Comparison of ENCODE assay signal across 22 cellular contexts in the genomic region with DNA sequence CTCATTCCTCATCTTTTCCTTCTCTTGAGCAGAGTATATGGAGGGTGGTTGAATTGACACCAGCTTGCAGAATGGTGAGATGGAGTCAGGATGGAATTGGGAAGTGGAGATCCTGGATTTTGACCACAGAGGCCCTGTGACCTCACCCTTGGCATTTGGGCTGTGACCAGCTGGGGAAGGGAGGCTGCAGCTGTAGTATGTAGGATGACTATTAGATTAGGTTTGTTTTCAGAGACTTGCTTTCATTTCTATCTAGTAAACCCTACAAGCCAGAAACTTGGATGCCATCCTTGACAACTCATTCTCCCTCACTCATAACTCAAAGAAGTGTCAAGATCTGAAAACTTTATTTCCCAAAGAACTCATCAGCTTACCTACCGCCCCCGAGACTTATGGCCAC. TPM values are rescaled to one million over a fixed set of nuclear protein-coding genes. Genes with fewer than 3 reads are reported as not detected.
DNase-seq lines count a peak whose midpoint lies in the region; ATAC-seq and TF ChIP-seq lines count a peak whose summit lies in the region.
"Had no signal": no experiment of that assay in that cellular context is flagged by ENCODE, and none has a peak within 500 bp of the region (broad histone marks: within the 10 kb centered on the region; RNA-seq: fewer than 3 reads in every experiment).

No MANE protein-coding gene starts in this region.

- H3K9me2 ChIP-seq in OCI-LY7 (ENCODE audit: insufficient read depth, low read length) (no peaks in the 10 kb centered on the region), PC-3 (replicated peaks; ENCODE audit: low read length) (no peaks in the 10 kb centered on the region)

- peaks cover 11% of the 10 kb centered on the region for H3K4me1 ChIP-seq in OCI-LY7 (ENCODE audit: insufficient read depth, low read length, poor library complexity, severe bottlenecking)
- no peaks in the 10 kb centered on the region for H3K4me1 ChIP-seq in gastrocnemius medialis
- H3K4me1 ChIP-seq in PC-3 (ENCODE audit: insufficient read depth, low read length): no peaks in the 10 kb centered on the region
- H3K4me1 ChIP-seq: BE2C, Caco-2 had no signal

- in situ Hi-C loops in gastrocnemius medialis (cut with MboI; ENCODE audit: low sequenced_read_pairs in 4 of 4): no loop called here

- H3K9me3 ChIP-seq in OCI-LY7 (ENCODE audit: low read length) (no peaks in the 10 kb centered on the region), gastrocnemius medialis (no peaks in the 10 kb centered on the region), PC-3 (ENCODE audit: low read length) (no peaks in the 10 kb centered on the region)
- H3K9me3 ChIP-seq: BE2C, Caco-2 had no signal

- H3K27me3 ChIP-seq in gastrocnemius medialis: peaks cover 3 to 13% (median 5%) of the 10 kb centered on the region in 3 donors
- peaks cover 33% of the 10 kb centered on the region; the same call in 1 of the 2 replicates for H3K27me3 ChIP-seq in PC-3 (ENCODE audit: low read length)

- no peak overlapping the region for H3K27ac ChIP-seq in OCI-LY7 (ENCODE audit: low read depth, low read length, poor library complexity, severe bottlenecking)
- no peak overlapping the region for H3K27ac ChIP-seq in gastrocnemius medialis
- H3K27ac ChIP-seq in PC-3 (ENCODE audit: low read length): no peak overlapping the region

- H3K4me2 ChIP-seq in OCI-LY7 (ENCODE audit: low read length): no peak overlapping the region
- no peak overlapping the region for H3K4me2 ChIP-seq in PC-3 (ENCODE audit: low read length)

- no peak overlapping the region for H2AFZ ChIP-seq in OCI-LY7 (ENCODE audit: low read length)
- no peak overlapping the region for H2AFZ ChIP-seq in PC-3 (ENCODE audit: low read length)

- H3K36me3 Mint-ChIP-seq in progenitor cell of endocrine pancreas (ENCODE audit: insufficient read depth): no peaks in the 10 kb centered on the region
- H3K36me3 Mint-ChIP-seq: T-cell had no signal

- POLR2A ChIA-PET in OCI-LY7 (lab: Charles Lee) (no interaction called here), PC-3 (lab: Charles Lee; ENCODE audit: unreplicated experiment) (no interaction called here)

- intact Hi-C loops in OCI-LY7 (cut with micrococcal nuclease; ENCODE audit: unreplicated experiment): no loop called here
- intact Hi-C loops in gastrocnemius medialis (cut with DNase I; ENCODE audit: low total_unique reads): no loop called here
- intact Hi-C loops in PC-3 (cut with micrococcal nuclease): no loop called here

- H3K4me3 Mint-ChIP-seq in progenitor cell of endocrine pancreas (ENCODE audit: low read depth): no peak overlapping the region
- H3K4me3 Mint-ChIP-seq: CD4-positive, alpha-beta T cell; T-cell had no signal

- no peaks in the 10 kb centered on the region for H3F3A ChIP-seq in PC-3 (ENCODE audit: low read length, unreplicated experiment)

- DNase-seq in EH (ENCODE audit: low read depth) (peak; percentile 35), OCI-LY7 (ENCODE audit: low spot score) (no peak), fibroblast of peridontal ligament (ENCODE audit: extremely low read depth) (peak; percentile 59), progenitor cell of endocrine pancreas (ENCODE audit: low spot score, unreplicated experiment) (no peak), gastrocnemius medialis (no peak), PC-3 (no peak)
- DNase-seq: BE2C; Caco-2; CD4-positive, alpha-beta T cell; DMS153; GF-D8; GOT3; KG1; NCI-H1417; NCI-H187 treated with DMSO at 0.1 percent for 48 hours; NCI-H526; Right ventricle myocardium superior; T-cell had no signal

- TF ChIP-seq POLR2A in gastrocnemius medialis (IDR thresholded peaks at IDR 0.05): no peak

- H3K9ac ChIP-seq in PC-3 (ENCODE audit: low read length): no peak overlapping the region

- CTCF ChIA-PET in OCI-LY7 (lab: Charles Lee; ENCODE audit: unreplicated experiment): no interaction called here
- CTCF ChIA-PET in PC-3 (lab: Charles Lee): no interaction called here

- no peak overlapping the region for H3K27ac Mint-ChIP-seq in progenitor cell of endocrine pancreas
- H3K27ac Mint-ChIP-seq: CD4-positive, alpha-beta T cell; T-cell had no signal

- H4K20me1 ChIP-seq in OCI-LY7 (ENCODE audit: insufficient read depth, low read length) (no peaks in the 10 kb centered on the region), PC-3 (ENCODE audit: low read length) (no peaks in the 10 kb centered on the region)

- TSS peak; percentile 49 for BruUV-seq in OCI-LY7 (replicated peaks; lab: Mats Ljungman, UMichigan)
- BruUV-seq in PC-3 (replicated peaks; lab: Mats Ljungman, UMichigan): no TSS peak

- H3K4me3 ChIP-seq in OCI-LY7 (ENCODE audit: low read depth, low read length, poor library complexity, severe bottlenecking): no peak overlapping the region
- H3K4me3 ChIP-seq in gastrocnemius medialis: no peak overlapping the region
- H3K4me3 ChIP-seq in PC-3 (ENCODE audit: low read length): no peak overlapping the region

- peaks cover 2% of the 10 kb centered on the region for H3K4me1 Mint-ChIP-seq in progenitor cell of endocrine pancreas (ENCODE audit: low read depth)

- 0 out of 2 replicates have a peak, but pooled peaks cover 1% of the 10 kb centered on the region for H3K79me2 ChIP-seq in OCI-LY7 (ENCODE audit: insufficient read depth, low read depth, low read length)
- H3K79me2 ChIP-seq in PC-3 (ENCODE audit: low read length): no peaks in the 10 kb centered on the region

- ATAC-seq in GM18520 (IDR thresholded peaks at IDR 0.05; ENCODE audit: unreplicated experiment) (no peak), gastrocnemius medialis (no peak), PC-3 (no peak)
- ATAC-seq: HCT116, HepG2, T-cell had no signal

- no peak for TF ChIP-seq CTCF in OCI-LY7 (conservative IDR thresholded peaks at IDR 0.05; ENCODE audit: low read length)
- TF ChIP-seq CTCF in progenitor cell of endocrine pancreas (IDR thresholded peaks at IDR 0.05; ENCODE audit: unreplicated experiment): no peak
- no peak for TF ChIP-seq CTCF in gastrocnemius medialis (IDR thresholded peaks at IDR 0.05 in 4 of 5, conservative IDR thresholded peaks at IDR 0.05 in 1 of 5)
- no peak for TF ChIP-seq CTCF in PC-3 (conservative IDR thresholded peaks at IDR 0.05; ENCODE audit: low read depth, low read length)

- H3K36me3 ChIP-seq in OCI-LY7 (ENCODE audit: insufficient read depth, low read length): no peaks in the 10 kb centered on the region
- H3K36me3 ChIP-seq in gastrocnemius medialis: no peaks in the 10 kb centered on the region
- no peaks in the 10 kb centered on the region for H3K36me3 ChIP-seq in PC-3 (ENCODE audit: low read depth, low read length)
- H3K36me3 ChIP-seq: BE2C had no signal

- no peaks in the 10 kb centered on the region for H3K9me3 Mint-ChIP-seq in progenitor cell of endocrine pancreas (ENCODE audit: low read depth)
- H3K9me3 Mint-ChIP-seq: CD4-positive, alpha-beta T cell; T-cell had no signal

- peaks cover 42% of the 10 kb centered on the region for H3K27me3 Mint-ChIP-seq in progenitor cell of endocrine pancreas
- H3K27me3 Mint-ChIP-seq: CD4-positive, alpha-beta T cell; T-cell had no signal

RNA-seq across cellular contexts. Expression of a gene that starts 5.9 kb away (rescaled TPM):
- total RNA-seq in OCI-LY7 (2014; rRNA removed; shearing (Covaris generic)): 13.3 and 15.4 TPM in 2 replicates
- total RNA-seq in OCI-LY7 (2022) (32.6 and 33.4 TPM in 2 replicates), progenitor cell of endocrine pancreas (not detected in 2 replicates), gastrocnemius medialis (not detected), PC-3 (2014; rRNA removed) (0.40 TPM in 1 of 2 replicates, not detected in the other)
- total RNA-seq: Caco-2, Daoy, HepG2 had no signal

RNA-seq across cellular contexts. Expression of a gene that starts 6.0 kb away (rescaled TPM):
- total RNA-seq in OCI-LY7 (2014; rRNA removed; shearing (Covaris generic)): 16.8 and 24.0 TPM in 2 replicates
- total RNA-seq in OCI-LY7 (2022): 23.6 and 29.5 TPM in 2 replicates
- not detected in 2 replicates for total RNA-seq in progenitor cell of endocrine pancreas
- total RNA-seq in gastrocnemius medialis: 1 to 10 TPM; 1.2 to 2.6 (median 2.4) TPM
- not detected in 2 replicates for total RNA-seq in PC-3 (2014; rRNA removed)
- total RNA-seq: Caco-2, HepG2 had no signal

RNA-seq across cellular contexts. Expression of a gene that starts 26.1 kb away (rescaled TPM):
- total RNA-seq in OCI-LY7 (2014; rRNA removed; shearing (Covaris generic)): not detected in 2 replicates
- total RNA-seq in OCI-LY7 (2022) (not detected in 2 replicates), progenitor cell of endocrine pancreas (not detected in 2 replicates), gastrocnemius medialis (1 to 10 TPM in 3 of 4 donors, not detected in 1; 1.0 to 3.7 (median 2.1) TPM), PC-3 (2014; rRNA removed) (1.1 and 1.7 TPM in 2 replicates)
- total RNA-seq: CD4-positive, alpha-beta T cell; HepG2 had no signal

Comparison
In these comparisons a context has a peak if more than half of its experiments do, and no peak if none do; other contexts are left out.
1. DNase-seq: peak in EH (single experiment) and fibroblast of peridontal ligament (single experiment); none in OCI-LY7 (single experiment), progenitor cell of endocrine pancreas (single experiment), gastrocnemius medialis (0 of 2) and PC-3 (single experiment).
2. RNA of a gene that starts 5.9 kb away (total RNA-seq): 13.3 to 33.4 TPM in OCI-LY7; 0.40 TPM in PC-3, not detected in gastrocnemius medialis and not detected in progenitor cell of endocrine pancreas; every median in the first group is over 10 times any median in the second.
3. RNA of a gene that starts 6.0 kb away (total RNA-seq): 16.8 to 29.5 TPM in OCI-LY7; 1.2 to 2.6 TPM in gastrocnemius medialis, not detected in progenitor cell of endocrine pancreas and not detected in PC-3; every median in the first group is over 4 times any median in the second.